In the genomic region with DNA sequence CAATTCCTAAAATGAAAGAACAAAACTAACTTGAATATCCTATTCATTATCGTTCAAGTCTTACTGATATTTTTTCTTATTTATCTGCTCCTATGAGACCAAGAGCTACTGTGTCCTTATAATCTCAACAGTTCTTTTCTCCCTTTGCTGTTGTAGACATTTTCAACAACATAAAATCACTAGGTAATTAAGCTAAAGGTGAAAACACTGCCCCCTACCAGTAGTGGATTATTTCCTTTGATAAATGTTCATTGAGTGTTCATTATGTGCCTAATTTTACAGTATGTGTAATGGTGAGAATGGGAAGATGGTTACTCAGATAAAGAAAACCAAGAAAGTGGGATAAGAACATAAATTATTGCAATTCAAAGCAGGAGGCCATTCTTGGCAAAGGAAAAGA, we compare ENCODE assay signal across 12 cellular contexts. TPM values are rescaled to one million over a fixed set of nuclear protein-coding genes. Genes with fewer than 3 reads are reported as not detected.
DNase-seq lines count a peak whose midpoint lies in the region; ATAC-seq and TF ChIP-seq lines count a peak whose summit lies in the region.
"Had no signal": no experiment of that assay in that cellular context is flagged by ENCODE, and none has a peak within 500 bp of the region (broad histone marks: within the 10 kb centered on the region; RNA-seq: fewer than 3 reads in every experiment).

No MANE protein-coding gene starts in this region.

- DNase-seq in cardiac muscle cell (ENCODE audit: low read depth in 1 of 2, low spot score in 1 of 2) (peak in 1 of 2 donors; percentile 44), left cardiac atrium (no peak), OCI-LY7 (ENCODE audit: low spot score) (peak; percentile 1), fibroblast of villous mesenchyme (ENCODE audit: low read depth) (peak; percentile 34), type B pancreatic cell (ENCODE audit: extremely low spot score, unreplicated experiment) (no peak), COLO668 (lab: John Stamatoyannopoulos, UW; ENCODE audit: unreplicated experiment) (no peak)
- DNase-seq: activated T-cell treated with anti-CD3 and anti-CD28 coated beads, Interleukin-2, amount 50 U/mL, for 24 hours; NCI-H187; RPMI8226 had no signal

- H3K27ac ChIP-seq in cardiac muscle cell (no peak overlapping the region), OCI-LY7 (ENCODE audit: low read depth, low read length, poor library complexity, severe bottlenecking) (no peak overlapping the region)
- H3K27ac ChIP-seq: BLaER1 treated with 17β-estradiol and CSF1 and Interleukin-3, amounts not matched to agents 10 nM and 100 nM had no signal

- no peaks in the 10 kb centered on the region for H3K4me1 ChIP-seq in cardiac muscle cell (ENCODE audit: low read depth)
- H3K4me1 ChIP-seq in OCI-LY7 (ENCODE audit: insufficient read depth, low read length, poor library complexity, severe bottlenecking): no peaks in the 10 kb centered on the region
- H3K4me1 ChIP-seq: BLaER1 treated with 17β-estradiol and CSF1 and Interleukin-3, amounts not matched to agents 10 nM and 100 nM had no signal

- TF ChIP-seq CTCF in cardiac muscle cell (IDR thresholded peaks at IDR 0.05; ENCODE audit: low read depth, low read length) (peak; percentile 38), OCI-LY7 (conservative IDR thresholded peaks at IDR 0.05; ENCODE audit: low read length) (peak; percentile 65), fibroblast of villous mesenchyme (IDR thresholded peaks at IDR 0.05; ENCODE audit: insufficient read depth, low read depth, low read length) (peak; percentile 36), type B pancreatic cell (conservative IDR thresholded peaks at IDR 0.05) (peak; percentile 28)

- no peaks in the 10 kb centered on the region for H3K27me3 Mint-ChIP-seq in type B pancreatic cell
- H3K27me3 Mint-ChIP-seq: activated T-cell treated with anti-CD3 and anti-CD28 coated beads, Interleukin-2, amount 50 U/mL, for 24 hours had no signal

- H4K20me1 ChIP-seq in OCI-LY7 (ENCODE audit: insufficient read depth, low read length): no peaks in the 10 kb centered on the region
- H4K20me1 ChIP-seq: BLaER1 treated with 17β-estradiol and CSF1 and Interleukin-3, amounts not matched to agents 10 nM and 100 nM had no signal

- CTCF ChIA-PET in OCI-LY7 (lab: Charles Lee; ENCODE audit: unreplicated experiment): no interaction called here

- ATAC-seq in left cardiac atrium (no peak), GM19328 (IDR thresholded peaks at IDR 0.05; ENCODE audit: unreplicated experiment) (no peak), HG02623 (IDR thresholded peaks at IDR 0.05; ENCODE audit: unreplicated experiment) (no peak)

- no peaks in the 10 kb centered on the region for H3K9me3 ChIP-seq in cardiac muscle cell (ENCODE audit: low read depth)
- H3K9me3 ChIP-seq in OCI-LY7 (ENCODE audit: low read length): no peaks in the 10 kb centered on the region

- no peak overlapping the region for H3K4me3 Mint-ChIP-seq in type B pancreatic cell
- H3K4me3 Mint-ChIP-seq: activated T-cell treated with anti-CD3 and anti-CD28 coated beads, Interleukin-2, amount 50 U/mL, for 24 hours had no signal

- no peaks in the 10 kb centered on the region for H3K79me2 ChIP-seq in OCI-LY7 (ENCODE audit: insufficient read depth, low read depth, low read length)

- H2AFZ ChIP-seq in OCI-LY7 (ENCODE audit: low read length): no peak overlapping the region

- POLR2A ChIA-PET in OCI-LY7 (lab: Charles Lee): no interaction called here

- no peak overlapping the region for H3K4me3 ChIP-seq in cardiac muscle cell
- H3K4me3 ChIP-seq in OCI-LY7 (ENCODE audit: low read depth, low read length, poor library complexity, severe bottlenecking): no peak overlapping the region
- H3K4me3 ChIP-seq in fibroblast of villous mesenchyme (ENCODE audit: low read depth, low read length): no peak overlapping the region
- H3K4me3 ChIP-seq: BLaER1 treated with 17β-estradiol and CSF1 and Interleukin-3, amounts not matched to agents 10 nM and 100 nM had no signal

- no peaks in the 10 kb centered on the region for H3K36me3 Mint-ChIP-seq in type B pancreatic cell

- H3K27ac Mint-ChIP-seq in type B pancreatic cell: no peak overlapping the region
- H3K27ac Mint-ChIP-seq: activated T-cell treated with anti-CD3 and anti-CD28 coated beads, Interleukin-2, amount 50 U/mL, for 24 hours had no signal

- H3K4me1 Mint-ChIP-seq in type B pancreatic cell (ENCODE audit: unreplicated experiment): peaks cover 12% of the 10 kb centered on the region

- no TSS peak for BruUV-seq in OCI-LY7 (replicated peaks; lab: Mats Ljungman, UMichigan)

- H3K9me3 Mint-ChIP-seq in type B pancreatic cell: no peaks in the 10 kb centered on the region

- intact Hi-C loops in left cardiac atrium (cut with DNase I) (loop anchor here (10.0 kb wide), 1 partner anchor 227 kb away; no protein-coding TSS in a partner anchor), OCI-LY7 (cut with micrococcal nuclease; ENCODE audit: unreplicated experiment) (no loop called here)

- no peaks in the 10 kb centered on the region for H3K27me3 ChIP-seq in cardiac muscle cell
- H3K27me3 ChIP-seq: BLaER1 treated with 17β-estradiol and CSF1 and Interleukin-3, amounts not matched to agents 10 nM and 100 nM had no signal

- no peaks in the 10 kb centered on the region for H3K36me3 ChIP-seq in cardiac muscle cell
- no peaks in the 10 kb centered on the region for H3K36me3 ChIP-seq in OCI-LY7 (ENCODE audit: insufficient read depth, low read length)
- H3K36me3 ChIP-seq: BLaER1 treated with 17β-estradiol and CSF1 and Interleukin-3, amounts not matched to agents 10 nM and 100 nM had no signal

- no peaks in the 10 kb centered on the region for H3K9me2 ChIP-seq in OCI-LY7 (ENCODE audit: insufficient read depth, low read length)

- H3K4me2 ChIP-seq in OCI-LY7 (ENCODE audit: low read length): no peak overlapping the region
- H3K4me2 ChIP-seq: BLaER1 treated with 17β-estradiol and CSF1 and Interleukin-3, amounts not matched to agents 10 nM and 100 nM had no signal

RNA-seq across cellular contexts. Expression of gene PAPPA, which starts 41.4 kb away (rescaled TPM):
- 0.80 and 0.81 TPM in 2 replicates for total RNA-seq in cardiac muscle cell
- polyA plus RNA-seq in cardiac muscle cell: 0.20 and 0.76 TPM in 2 replicates
- 1 to 10 TPM; 2.4 to 9.8 TPM for total RNA-seq in left cardiac atrium
- not detected in 2 replicates for total RNA-seq in OCI-LY7 (2014; rRNA removed; shearing (Covaris generic))
- not detected in 2 replicates for total RNA-seq in OCI-LY7 (2022)
- 42.5 and 104 TPM in 2 replicates for total RNA-seq in fibroblast of villous mesenchyme
- 1.2 and 11.0 TPM in 2 replicates for total RNA-seq in type B pancreatic cell (ENCODE audit: low replicate concordance)

Comparison
In these comparisons a context has a peak if more than half of its experiments do, and no peak if none do; other contexts are left out.
1. DNase-seq: peak in OCI-LY7 (single experiment) and fibroblast of villous mesenchyme (single experiment); none in left cardiac atrium (single experiment), type B pancreatic cell (single experiment) and COLO668 (single experiment).
2. Peak in every context shown above with its lines, with median percentiles within 50 percentile points of each other: CTCF ChIP-seq.